22 cellular contexts compared by ENCODE assay signal in the genomic region with DNA sequence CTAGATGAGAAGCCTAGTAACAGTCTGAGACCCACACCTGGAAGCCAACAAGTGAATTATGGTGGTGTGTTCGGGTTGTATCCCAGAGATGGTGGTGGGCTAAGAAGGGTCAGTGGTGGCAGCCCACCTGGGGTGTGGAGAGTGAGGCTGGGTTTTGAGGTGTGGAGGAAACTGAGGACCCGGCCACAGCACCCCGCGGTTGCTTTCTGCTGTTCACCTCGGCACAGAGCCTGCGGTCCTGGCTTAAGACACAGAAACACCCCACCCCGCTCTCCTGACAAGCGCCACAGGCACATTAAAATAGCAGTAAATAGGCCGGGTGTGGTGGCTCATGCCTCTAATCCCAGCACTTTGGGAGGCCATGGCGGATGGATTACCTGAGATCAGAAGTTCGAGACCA.
"Had no signal": no experiment of that assay in that cellular context is flagged by ENCODE, and none has a peak within 500 bp of the region (broad histone marks: within the 10 kb centered on the region; RNA-seq: fewer than 3 reads in every experiment).

No MANE protein-coding gene starts in this region.

- DNase-seq: colonic mucosa; cortex of kidney; dermis blood vessel endothelial cell; dorsolateral prefrontal cortex; effector CD4-positive, alpha-beta T cell; effector CD8-positive, alpha-beta T cell; effector memory CD4-positive, alpha-beta T cell; effector memory CD8-positive, alpha-beta T cell; endodermal cell; erythroblast; esophagus squamous epithelium; foreskin fibroblast; foreskin keratinocyte; foreskin melanocyte; gastrocnemius medialis; glutamatergic neuron; heart left ventricle; heart right ventricle had no signal

- H3K9me3 ChIP-seq: colonic mucosa, esophagus squamous epithelium, gastrocnemius medialis had no signal

- H3K36me3 ChIP-seq: colonic mucosa, esophagus squamous epithelium, gastrocnemius medialis, gastroesophageal sphincter, heart left ventricle, heart right ventricle had no signal

- H3K27me3 ChIP-seq: colonic mucosa, esophagus squamous epithelium, foreskin keratinocyte, gastrocnemius medialis had no signal

- H3K27ac ChIP-seq: colonic mucosa, coronary artery, dorsolateral prefrontal cortex, epithelial cell of prostate, esophagus squamous epithelium, foreskin keratinocyte, gastrocnemius medialis, gastroesophageal sphincter, heart left ventricle, heart right ventricle had no signal

- H3K4me1 ChIP-seq: colonic mucosa, esophagus squamous epithelium, foreskin keratinocyte, gastrocnemius medialis, gastroesophageal sphincter, heart left ventricle, heart right ventricle had no signal

- ATAC-seq: effector memory CD8-positive, alpha-beta T cell; esophagus mucosa; foreskin keratinocyte; gastrocnemius medialis; gastroesophageal sphincter; heart left ventricle; heart right ventricle had no signal

- H3K4me3 ChIP-seq: colonic mucosa, coronary artery, dorsolateral prefrontal cortex, esophagus squamous epithelium, gastrocnemius medialis, gastroesophageal sphincter, heart left ventricle, heart right ventricle had no signal
